Comparison of ENCODE assay signal across 15 cellular contexts in genomic region chr13:98416408-98416807, GRCh38.
A peak's percentile ranks its signal among the peaks of the same experiment; 100 is the strongest.
DNase-seq lines count a peak whose midpoint lies in the region; ATAC-seq and TF ChIP-seq lines count a peak whose summit lies in the region.
"Had no signal": no experiment of that assay in that cellular context is flagged by ENCODE, and none has a peak within 500 bp of the region (broad histone marks: within the 10 kb centered on the region; RNA-seq: fewer than 3 reads in every experiment).

No MANE protein-coding gene starts in this region.

- no peak overlapping the region for H3K4me3 ChIP-seq in lower lobe of right lung
- H3K4me3 ChIP-seq: cardiac muscle cell, HAP-1, heart right ventricle had no signal

- H3K4me1 Mint-ChIP-seq in glutamatergic neuron (ENCODE audit: low read depth, unreplicated experiment), result peaks cover 1% of the 10 kb centered on the region

- peaks cover 21% of the 10 kb centered on the region for H3K4me1 ChIP-seq in lower lobe of right lung
- H3K4me1 ChIP-seq: HAP-1 had no signal

- DNase-seq in COLO668 (lab: John Stamatoyannopoulos, UW; ENCODE audit: unreplicated experiment), result peak; percentile 89
- DNase-seq in NCI-H1417 (lab: John Stamatoyannopoulos, UW), result peak; percentile 73 to 94 (median 87)
- DNase-seq in NCI-H774 (lab: John Stamatoyannopoulos, UW), result peak; percentile 87
- peak; percentile 82 for DNase-seq in lower lobe of right lung
- no peak for DNase-seq in COLO829 (ENCODE audit: low spot score)
- no peak for DNase-seq in glutamatergic neuron
- DNase-seq: activated naive CD4-positive, alpha-beta T cell treated with anti-CD3 and anti-CD28 coated beads for 36 hours; EL; heart right ventricle; posterior cingulate gyrus; T-helper 9 cell had no signal

- peaks cover 4% of the 10 kb centered on the region for H3K9me3 ChIP-seq in lower lobe of right lung
- H3K9me3 ChIP-seq: HAP-1 had no signal

- H3K27me3 ChIP-seq in lower lobe of right lung (ENCODE audit: low read depth), result no peaks in the 10 kb centered on the region
- H3K27me3 ChIP-seq: cardiac muscle cell, heart right ventricle had no signal

- intact Hi-C loops in lower lobe of right lung (cut with DNase I), result no loop called here

- no peak overlapping the region for H3K27ac Mint-ChIP-seq in glutamatergic neuron (ENCODE audit: unreplicated experiment)
- H3K27ac Mint-ChIP-seq: activated naive CD4-positive, alpha-beta T cell treated with anti-CD3 and anti-CD28 coated beads for 36 hours had no signal

- peaks cover 22% of the 10 kb centered on the region for H3K36me3 ChIP-seq in lower lobe of right lung
- H3K36me3 ChIP-seq: cardiac muscle cell, HAP-1 had no signal

- TF ChIP-seq CTCF in lower lobe of right lung (IDR thresholded peaks at IDR 0.05) (no peak), glutamatergic neuron (IDR thresholded peaks at IDR 0.05; ENCODE audit: partially characterized antibody, unreplicated experiment) (no peak)

- H3K9me3 Mint-ChIP-seq in glutamatergic neuron (ENCODE audit: unreplicated experiment), result peaks cover 7% of the 10 kb centered on the region

- H3K27me3 Mint-ChIP-seq in glutamatergic neuron (ENCODE audit: unreplicated experiment), result no peaks in the 10 kb centered on the region

- peaks cover 25% of the 10 kb centered on the region for H3K36me3 Mint-ChIP-seq in glutamatergic neuron (ENCODE audit: unreplicated experiment)

- ATAC-seq in lower lobe of right lung (peak; percentile 90 to 93), GM21423 (IDR thresholded peaks at IDR 0.05; ENCODE audit: unreplicated experiment) (no peak), HG02938 (IDR thresholded peaks at IDR 0.05; ENCODE audit: unreplicated experiment) (no peak)
- ATAC-seq: heart right ventricle had no signal

- no peak overlapping the region for H3K4me3 Mint-ChIP-seq in glutamatergic neuron (ENCODE audit: unreplicated experiment)
- H3K4me3 Mint-ChIP-seq: activated naive CD4-positive, alpha-beta T cell treated with anti-CD3 and anti-CD28 coated beads for 36 hours had no signal

- H3K27ac ChIP-seq in lower lobe of right lung, result no peak overlapping the region
- H3K27ac ChIP-seq: cardiac muscle cell, heart right ventricle had no signal

Comparison
In these comparisons a context has a peak if more than half of its experiments do, and no peak if none do; other contexts are left out.
1. DNase-seq: peak in COLO668 (single experiment), NCI-H1417 (3 of 3), NCI-H774 (single experiment) and lower lobe of right lung (single experiment); none in COLO829 (single experiment) and glutamatergic neuron (single experiment).
2. ATAC-seq: peak in lower lobe of right lung (2 of 2); none in GM21423 (single experiment) and HG02938 (single experiment).